ENCODE assay signal across 1 cellular context in the genomic region with DNA sequence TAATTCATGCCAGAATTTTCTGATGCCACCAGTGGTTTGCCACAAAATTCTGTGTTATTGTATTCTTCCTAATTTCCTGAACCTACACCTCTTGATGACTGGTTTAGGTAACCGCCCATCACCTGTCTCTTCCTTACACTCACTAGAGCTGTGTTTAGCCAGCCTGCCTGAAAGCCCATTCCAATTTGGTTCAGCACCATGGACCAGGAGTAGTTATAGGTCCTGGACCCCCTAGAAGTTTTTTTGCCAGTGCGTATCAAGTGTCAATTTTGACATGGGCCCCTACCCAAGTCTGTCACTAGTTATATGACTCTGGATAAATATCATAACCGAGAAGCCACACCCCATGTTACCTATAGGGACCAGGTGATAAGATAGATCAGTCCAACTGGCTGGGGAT.
TF ChIP-seq lines count a peak whose summit lies in the region.

No MANE protein-coding gene starts in this region.

TF ChIP-seq in A549, 52 proteins besides CTCF, POLR2A, EP300 and RAD21:
- TF ChIP-seq, protein P1, sequence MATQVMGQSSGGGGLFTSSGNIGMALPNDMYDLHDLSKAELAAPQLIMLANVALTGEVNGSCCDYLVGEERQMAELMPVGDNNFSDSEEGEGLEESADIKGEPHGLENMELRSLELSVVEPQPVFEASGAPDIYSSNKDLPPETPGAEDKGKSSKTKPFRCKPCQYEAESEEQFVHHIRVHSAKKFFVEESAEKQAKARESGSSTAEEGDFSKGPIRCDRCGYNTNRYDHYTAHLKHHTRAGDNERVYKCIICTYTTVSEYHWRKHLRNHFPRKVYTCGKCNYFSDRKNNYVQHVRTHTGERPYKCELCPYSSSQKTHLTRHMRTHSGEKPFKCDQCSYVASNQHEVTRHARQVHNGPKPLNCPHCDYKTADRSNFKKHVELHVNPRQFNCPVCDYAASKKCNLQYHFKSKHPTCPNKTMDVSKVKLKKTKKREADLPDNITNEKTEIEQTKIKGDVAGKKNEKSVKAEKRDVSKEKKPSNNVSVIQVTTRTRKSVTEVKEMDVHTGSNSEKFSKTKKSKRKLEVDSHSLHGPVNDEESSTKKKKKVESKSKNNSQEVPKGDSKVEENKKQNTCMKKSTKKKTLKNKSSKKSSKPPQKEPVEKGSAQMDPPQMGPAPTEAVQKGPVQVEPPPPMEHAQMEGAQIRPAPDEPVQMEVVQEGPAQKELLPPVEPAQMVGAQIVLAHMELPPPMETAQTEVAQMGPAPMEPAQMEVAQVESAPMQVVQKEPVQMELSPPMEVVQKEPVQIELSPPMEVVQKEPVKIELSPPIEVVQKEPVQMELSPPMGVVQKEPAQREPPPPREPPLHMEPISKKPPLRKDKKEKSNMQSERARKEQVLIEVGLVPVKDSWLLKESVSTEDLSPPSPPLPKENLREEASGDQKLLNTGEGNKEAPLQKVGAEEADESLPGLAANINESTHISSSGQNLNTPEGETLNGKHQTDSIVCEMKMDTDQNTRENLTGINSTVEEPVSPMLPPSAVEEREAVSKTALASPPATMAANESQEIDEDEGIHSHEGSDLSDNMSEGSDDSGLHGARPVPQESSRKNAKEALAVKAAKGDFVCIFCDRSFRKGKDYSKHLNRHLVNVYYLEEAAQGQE (IDR thresholded peaks at IDR 0.05) = peak; percentile 38; the same call in 1 of the 2 replicates
- TF ChIP-seq, protein P2, sequence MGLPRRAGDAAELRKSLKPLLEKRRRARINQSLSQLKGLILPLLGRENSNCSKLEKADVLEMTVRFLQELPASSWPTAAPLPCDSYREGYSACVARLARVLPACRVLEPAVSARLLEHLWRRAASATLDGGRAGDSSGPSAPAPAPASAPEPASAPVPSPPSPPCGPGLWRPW (IDR thresholded peaks at IDR 0.05) = no peak
